In genomic region chr19:21084343-21084742, GRCh38 we compare ENCODE assay signal across 1 cellular context.
TF ChIP-seq lines count a peak whose summit lies in the region.

No MANE protein-coding gene starts in this region.

TF ChIP-seq in HepG2, 621 proteins besides CTCF, POLR2A, EP300 and RAD21:
- TF ChIP-seq CENPX (CRISPR knock-in tag; IDR thresholded peaks at IDR 0.05) (no peak), ZNF142 (CRISPR knock-in tag; IDR thresholded peaks at IDR 0.05) (no peak), GATAD1 (CRISPR knock-in tag; IDR thresholded peaks at IDR 0.05) (no peak), FOXO1 (CRISPR knock-in tag; IDR thresholded peaks at IDR 0.05) (no peak), ZNF136 (CRISPR knock-in tag; IDR thresholded peaks at IDR 0.05; ENCODE audit: low read depth) (no peak), BRD4 (CRISPR knock-in tag; IDR thresholded peaks at IDR 0.05) (no peak), NFYC (CRISPR knock-in tag; IDR thresholded peaks at IDR 0.05) (no peak), TFDP2 (CRISPR knock-in tag; IDR thresholded peaks at IDR 0.05) (no peak)
TF ChIP-seq in HepG2: peak in this region for 0.
